ENCODE assay signal across 13 cellular contexts in the genomic region with DNA sequence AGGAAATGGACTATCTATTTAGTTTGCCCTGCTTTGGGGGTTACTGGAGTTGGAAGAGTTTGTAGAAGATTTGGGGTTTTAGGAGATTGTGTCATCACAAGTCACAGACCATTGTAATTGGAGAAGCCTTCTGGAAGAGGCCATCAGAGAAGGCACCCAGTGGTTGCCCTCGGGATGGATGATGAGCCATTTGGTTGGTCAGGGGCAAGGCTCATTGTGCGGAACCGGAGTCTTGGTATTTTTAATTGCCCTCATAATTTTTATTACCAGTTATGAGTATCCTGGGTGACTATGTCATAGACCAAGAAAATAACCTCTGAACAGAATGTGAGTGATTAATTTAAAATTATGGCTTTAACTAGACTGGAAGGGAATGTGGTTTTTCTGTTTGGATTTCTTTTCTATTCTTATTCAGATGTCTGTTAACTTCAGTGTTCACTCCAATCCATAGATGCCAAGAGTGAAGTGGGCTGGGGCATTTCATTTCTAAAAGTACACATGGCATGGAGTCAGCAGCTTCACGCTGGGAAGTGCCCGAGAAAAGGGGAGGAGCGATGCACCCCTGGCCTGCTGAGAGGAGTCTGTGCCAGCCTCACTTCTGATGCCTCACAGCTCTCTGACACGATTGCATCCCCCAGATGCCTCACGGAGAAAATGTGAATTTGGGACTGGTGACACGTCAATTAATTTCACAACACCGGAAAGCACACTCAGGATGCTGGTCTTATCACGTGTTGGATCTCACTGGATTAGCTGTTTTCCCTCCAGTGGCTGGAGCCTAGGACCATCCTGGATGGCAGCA.
A peak's percentile ranks its signal among the peaks of the same experiment; 100 is the strongest.
DNase-seq lines count a peak whose midpoint lies in the region; ATAC-seq and TF ChIP-seq lines count a peak whose summit lies in the region.
"Had no signal": no experiment of that assay in that cellular context is flagged by ENCODE, and none has a peak within 500 bp of the region (broad histone marks: within the 10 kb centered on the region; RNA-seq: fewer than 3 reads in every experiment).

No MANE protein-coding gene starts in this region.

- no peaks in the 10 kb centered on the region for H3K4me1 ChIP-seq in right atrium auricular region
- H3K4me1 ChIP-seq in left ventricle myocardium inferior: peaks cover 16% of the 10 kb centered on the region
- H3K4me1 ChIP-seq in aorta (ENCODE audit: control insufficient read depth in 1 of 2, insufficient read depth in 2 of 2, low read length in 2 of 2): peaks cover 11 to 23% of the 10 kb centered on the region in 2 donors
- no peaks in the 10 kb centered on the region for H3K4me1 ChIP-seq in stomach
- no peaks in the 10 kb centered on the region for H3K4me1 ChIP-seq in right lobe of liver

- TF ChIP-seq CTCF in right atrium auricular region (IDR thresholded peaks at IDR 0.05) (no peak), left ventricle myocardium inferior (IDR thresholded peaks at IDR 0.05; ENCODE audit: borderline replicate concordance) (no peak), stomach (IDR thresholded peaks at IDR 0.05) (no peak), right lobe of liver (IDR thresholded peaks at IDR 0.05) (no peak)

- TF ChIP-seq EP300 in stomach (IDR thresholded peaks at IDR 0.05): no peak

- 18 to 20% methylated on average over 11 of the region's 11 CpGs for WGBS in aorta, 2 donors
- WGBS in stomach, 5 donors: 72 to 84% (median 80%) methylated on average over 11 of the region's 11 CpGs
- WGBS in right lobe of liver (ENCODE audit: insufficient coverage, low coverage, low lambda C conversion rate, missing lambda C conversion rate): 69% methylated on average over 10 of the region's 11 CpGs

- no peak for TF ChIP-seq POLR2A in stomach (IDR thresholded peaks at IDR 0.05)
- TF ChIP-seq POLR2A in right lobe of liver (IDR thresholded peaks at IDR 0.05): no peak

- H3K9me3 ChIP-seq in right atrium auricular region (no peaks in the 10 kb centered on the region), left ventricle myocardium inferior (replicated peaks) (no peaks in the 10 kb centered on the region), aorta (ENCODE audit: control insufficient read depth, low read length) (no peaks in the 10 kb centered on the region), stomach (no peaks in the 10 kb centered on the region), right lobe of liver (no peaks in the 10 kb centered on the region)
- H3K9me3 ChIP-seq: Peyer's patch had no signal

- no peak overlapping the region for H3K4me3 ChIP-seq in right atrium auricular region
- H3K4me3 ChIP-seq in left ventricle myocardium inferior: no peak overlapping the region
- no peak overlapping the region for H3K4me3 ChIP-seq in aorta (ENCODE audit: low read length in 2 of 2)
- H3K4me3 ChIP-seq in stomach: no peak overlapping the region
- no peak overlapping the region for H3K4me3 ChIP-seq in right lobe of liver
- H3K4me3 ChIP-seq: Peyer's patch had no signal

- DNase-seq in Right ventricle myocardium inferior (ENCODE audit: missing footprints) (peak; percentile 68), right atrium auricular region (ENCODE audit: low spot score) (no peak), T1000 (lab: John Stamatoyannopoulos, UW) (peak; percentile 70), left ventricle myocardium inferior (peak; percentile 24), aorta (peak; percentile 70 to 78), stomach (no peak), right lobe of liver (no peak), DMS 273 (lab: John Stamatoyannopoulos, UW; ENCODE audit: unreplicated experiment) (no peak)
- DNase-seq: activated T-cell treated with anti-CD3 and anti-CD28 coated beads, Interleukin-2, amount 50 U/mL, for 1 hour; KBM-7; NCI-H2081 treated with DMSO at 0.1 percent for 48 hours had no signal

- H3K27ac ChIP-seq in right atrium auricular region (peak overlapping the region in 1 of 2 donors; percentile 16), left ventricle myocardium inferior (replicated peaks) (no peak overlapping the region), aorta (ENCODE audit: low read depth in 1 of 2, low read length in 2 of 2) (peak overlapping the region in 1 of 2 donors; percentile 76), stomach (no peak overlapping the region), right lobe of liver (no peak overlapping the region)
- H3K27ac ChIP-seq: VCaP had no signal

- H3K27me3 ChIP-seq in right atrium auricular region (no peaks in the 10 kb centered on the region), left ventricle myocardium inferior (ENCODE audit: low read depth) (no peaks in the 10 kb centered on the region), aorta (ENCODE audit: control insufficient read depth in 1 of 2, insufficient read depth in 2 of 2, low read length in 1 of 2) (no peaks in the 10 kb centered on the region), stomach (no peaks in the 10 kb centered on the region), right lobe of liver (no peaks in the 10 kb centered on the region)
- H3K27me3 ChIP-seq: Peyer's patch had no signal

- H3K36me3 ChIP-seq in right atrium auricular region (no peaks in the 10 kb centered on the region), left ventricle myocardium inferior (no peaks in the 10 kb centered on the region), aorta (ENCODE audit: control insufficient read depth in 1 of 2, insufficient read depth in 2 of 2, low read length in 1 of 2) (no peaks in the 10 kb centered on the region), stomach (no peaks in the 10 kb centered on the region), right lobe of liver (no peaks in the 10 kb centered on the region)
- H3K36me3 ChIP-seq: Peyer's patch had no signal

- ATAC-seq in Right ventricle myocardium inferior (peak; percentile 87), aorta (ENCODE audit: low FRiP score) (peak; percentile 54), right lobe of liver (no peak)

- intact Hi-C loops in Right ventricle myocardium inferior (cut with DNase I) (no loop called here), left ventricle myocardium inferior (cut with micrococcal nuclease) (no loop called here), aorta (cut with DNase I) (loop anchor here (5.0 kb wide), 3 partner anchors 146 to 224 kb away; partner anchors contain the start of gene IGFBP3 (in 1 of the 2)), stomach (cut with DNase I; ENCODE audit: low total_unique reads) (no loop called here), right lobe of liver (cut with DNase I) (no loop called here)

Comparison
In these comparisons a context has a peak if more than half of its experiments do, and no peak if none do; other contexts are left out.
1. DNase-seq: peak in Right ventricle myocardium inferior (single experiment), T1000 (single experiment), left ventricle myocardium inferior (single experiment) and aorta (2 of 2); none in right atrium auricular region (single experiment), stomach (single experiment), right lobe of liver (0 of 3) and DMS 273 (single experiment).
2. ATAC-seq: peak in Right ventricle myocardium inferior (single experiment) and aorta (single experiment); none in right lobe of liver (0 of 4).
3. intact Hi-C loops: an anchor here in aorta (5.0 kb wide); none called in Right ventricle myocardium inferior, left ventricle myocardium inferior, stomach and right lobe of liver.